8 cellular contexts compared by ENCODE assay signal in genomic region chr15:92655178-92655995, GRCh38. TPM values are rescaled to one million over a fixed set of nuclear protein-coding genes. Genes with fewer than 3 reads are reported as not detected.
DNase-seq lines count a peak whose midpoint lies in the region; ATAC-seq and TF ChIP-seq lines count a peak whose summit lies in the region.

Gene FAM174B, minus strand, starts transcription at chr15:92655775.

- H3K9me3 ChIP-seq in muscle layer of colon (ENCODE audit: low read length) = no peaks in the 10 kb centered on the region

- H3K9me3 Mint-ChIP-seq in endothelial cell (ENCODE audit: unreplicated experiment) = no peaks in the 10 kb centered on the region

- H3K79me2 ChIP-seq in ACC112 (ENCODE audit: control insufficient read depth, insufficient read depth, low read length, unreplicated experiment) = no peaks in the 10 kb centered on the region

- peaks cover 3% of the 10 kb centered on the region for H3K27me3 Mint-ChIP-seq in endothelial cell (ENCODE audit: unreplicated experiment)

- H3K36me3 ChIP-seq in ACC112 (ENCODE audit: insufficient read depth, low read length) (no peaks in the 10 kb centered on the region), muscle layer of colon (ENCODE audit: insufficient read depth, low read length) (no peaks in the 10 kb centered on the region)

- H2AFZ ChIP-seq in ACC112 (ENCODE audit: low read length, unreplicated experiment) = peak within 1 kb of the TSS; percentile 25

- peak within 1 kb of the TSS; percentile 93 for H3K27ac Mint-ChIP-seq in endothelial cell (ENCODE audit: unreplicated experiment)

- H3K4me1 Mint-ChIP-seq in endothelial cell (ENCODE audit: unreplicated experiment) = peaks cover 45% of the 10 kb centered on the region

- TF ChIP-seq POLR2A in GM18505 (IDR thresholded peaks at IDR 0.05; ENCODE audit: borderline replicate concordance, extremely low read depth, insufficient read depth, insufficient read length) = no peak

- ATAC-seq in GM18505 (IDR thresholded peaks at IDR 0.05; ENCODE audit: unreplicated experiment) (peak; percentile 58), HG03442 (IDR thresholded peaks at IDR 0.05; ENCODE audit: unreplicated experiment) (peak; percentile 56)

- H3K36me3 Mint-ChIP-seq in endothelial cell (ENCODE audit: low read depth, unreplicated experiment) = peaks cover 23% of the 10 kb centered on the region

- DNase-seq in activated CD4-positive, CD25-positive, alpha-beta regulatory T cell treated with anti-CD3 and anti-CD28 coated beads, Interleukin-2, amount 50 U/mL, for 72 hours = peak; percentile 47
- DNase-seq in endothelial cell (ENCODE audit: low spot score) (peak; percentile 65), substantia nigra (lab: John Stamatoyannopoulos, UW) (peak in 11 of 49 donors; percentile 11 to 47 (median 23)), putamen (ENCODE audit: low spot score) (no peak)

- no peaks in the 10 kb centered on the region for H3K4me1 ChIP-seq in ACC112 (ENCODE audit: control insufficient read depth, insufficient read depth, low read length, unreplicated experiment)
- peaks cover 28% of the 10 kb centered on the region for H3K4me1 ChIP-seq in muscle layer of colon (ENCODE audit: insufficient read depth, low read length)

- peak within 1 kb of the TSS; percentile 92 for H3K4me3 Mint-ChIP-seq in endothelial cell (ENCODE audit: unreplicated experiment)

- peak within 1 kb of the TSS; percentile 75 for H3K4me3 ChIP-seq in ACC112 (ENCODE audit: low read depth, low read length)
- peak within 1 kb of the TSS; percentile 55 to 60 for H3K4me3 ChIP-seq in muscle layer of colon (ENCODE audit: low read depth in 1 of 2, low read length in 2 of 2)

- no peak within 1 kb of the TSS for H3K27ac ChIP-seq in ACC112 (ENCODE audit: low read depth, low read length)
- no peak within 1 kb of the TSS for H3K27ac ChIP-seq in muscle layer of colon (ENCODE audit: low read depth, low read length)
- peak within 1 kb of the TSS; percentile 21 for H3K27ac ChIP-seq in substantia nigra (ENCODE audit: low read depth, low read length, poor library complexity, severe bottlenecking)

- TF ChIP-seq CTCF in endothelial cell (IDR thresholded peaks at IDR 0.05; ENCODE audit: unreplicated experiment) = no peak

- no peak within 1 kb of the TSS for H3K9ac ChIP-seq in muscle layer of colon (ENCODE audit: low read length)

- H3K27me3 ChIP-seq in ACC112 (ENCODE audit: insufficient read depth, low read length) (peaks cover 29% of the 10 kb centered on the region), muscle layer of colon (ENCODE audit: control insufficient read depth in 1 of 2, insufficient read depth in 2 of 2, low read length in 2 of 2) (no peaks in the 10 kb centered on the region)

RNA-seq across cellular contexts. Expression of gene FAM174B, which starts in this region (rescaled TPM):
- total RNA-seq in endothelial cell (ENCODE audit: unreplicated experiment) = 163 TPM
